ENCODE assay signal across 10 cellular contexts in genomic region chr15:37046876-37047614, GRCh38. TPM values are rescaled to one million over a fixed set of nuclear protein-coding genes. Genes with fewer than 3 reads are reported as not detected.
A peak's percentile ranks its signal among the peaks of the same experiment; 100 is the strongest.
DNase-seq lines count a peak whose midpoint lies in the region; ATAC-seq and TF ChIP-seq lines count a peak whose summit lies in the region.
"Had no signal": no experiment of that assay in that cellular context is flagged by ENCODE, and none has a peak within 500 bp of the region (broad histone marks: within the 10 kb centered on the region; RNA-seq: fewer than 3 reads in every experiment).

No MANE protein-coding gene starts in this region.

- 0 out of 2 replicates have a peak overlapping the region, but pooled peaks have one; percentile 8 for H3K4me2 ChIP-seq in GM23338

- no peaks in the 10 kb centered on the region for H3K27me3 ChIP-seq in GM23338 (ENCODE audit: insufficient read depth)
- no peaks in the 10 kb centered on the region for H3K27me3 ChIP-seq in left ventricle myocardium inferior (ENCODE audit: low read depth)

- H3K36me3 ChIP-seq in GM23338 (ENCODE audit: insufficient read depth): no peaks in the 10 kb centered on the region
- H3K36me3 ChIP-seq in left ventricle myocardium inferior: peaks cover 4% of the 10 kb centered on the region

- no peaks in the 10 kb centered on the region for H3K79me2 ChIP-seq in GM23338 (replicated peaks; ENCODE audit: insufficient read depth)

- no peaks in the 10 kb centered on the region for H3K9me3 ChIP-seq in left ventricle myocardium inferior (replicated peaks)

- peaks cover 7% of the 10 kb centered on the region for H3K27me3 Mint-ChIP-seq in GM23338 (ENCODE audit: insufficient read depth, low read depth, poor library complexity)
- H3K27me3 Mint-ChIP-seq in WTC11 (ENCODE audit: low read depth): no peaks in the 10 kb centered on the region; the same call in 1 of the 2 replicates
- no peaks in the 10 kb centered on the region for H3K27me3 Mint-ChIP-seq in stimulated activated memory B cell treated with anti-CD40 and anti-IgM and Interleukin-4, amounts not matched to agents 10 μg/mL and 1 μg/mL and 100 μg/mL, for 72 hours

- no peak overlapping the region for H3K4me3 ChIP-seq in GM23338
- no peak overlapping the region for H3K4me3 ChIP-seq in left ventricle myocardium inferior
- H3K4me3 ChIP-seq: SK-N-MC had no signal

- no peak overlapping the region for H3K27ac ChIP-seq in GM23338 (ENCODE audit: low read depth)
- peak overlapping the region; percentile 52 for H3K27ac ChIP-seq in left ventricle myocardium inferior (replicated peaks)
- H3K27ac ChIP-seq: SK-N-MC had no signal

- H3K4me1 ChIP-seq in GM23338 (ENCODE audit: insufficient read depth): peaks cover 28% of the 10 kb centered on the region
- peaks cover 35% of the 10 kb centered on the region for H3K4me1 ChIP-seq in left ventricle myocardium inferior

- no peaks in the 10 kb centered on the region for H3K9me2 ChIP-seq in GM23338 (ENCODE audit: insufficient read depth)

- CTCF ChIA-PET in WTC11 (lab: Charles Lee): interaction anchor here (1.4 kb wide), 2 partner anchors 11 to 49 kb away, joined by 4 to 6 read pairs; no protein-coding TSS in a partner anchor

- no peaks in the 10 kb centered on the region for H4K20me1 ChIP-seq in GM23338 (replicated peaks; ENCODE audit: insufficient read depth)

- intact Hi-C loops in left ventricle myocardium inferior (cut with micrococcal nuclease): no loop called here

- POLR2A ChIA-PET in WTC11 (lab: Charles Lee): interaction anchor here (1.5 kb wide), 1 partner anchor 49 kb away, joined by 3 read pairs; no protein-coding TSS in a partner anchor

- H3K9me3 Mint-ChIP-seq in GM23338: no peaks in the 10 kb centered on the region
- H3K9me3 Mint-ChIP-seq in WTC11: peaks cover 7% of the 10 kb centered on the region; the same call in 1 of the 2 replicates
- no peaks in the 10 kb centered on the region for H3K9me3 Mint-ChIP-seq in stimulated activated memory B cell treated with anti-CD40 and anti-IgM and Interleukin-4, amounts not matched to agents 10 μg/mL and 1 μg/mL and 100 μg/mL, for 72 hours

- peak; percentile 84 for DNase-seq in GM23338 (ENCODE audit: low spot score)
- no peak for DNase-seq in WTC11 (ENCODE audit: low spot score)
- DNase-seq in left ventricle myocardium inferior: no peak
- DNase-seq in omental fat pad (ENCODE audit: low spot score): no peak
- DNase-seq in G401 (ENCODE audit: low spot score): no peak
- DNase-seq in NCI-H128 (lab: John Stamatoyannopoulos, UW; ENCODE audit: unreplicated experiment): no peak
- no peak for DNase-seq in NCI-H526 (lab: John Stamatoyannopoulos, UW)
- DNase-seq: activated CD8-positive, alpha-beta T cell treated with anti-CD3 and anti-CD28 coated beads, Interleukin-2, amount 10 ng/mL, durations not matched to agents 7 days and 5 days had no signal

- TF ChIP-seq CTCF in GM23338 (conservative IDR thresholded peaks at IDR 0.05; ENCODE audit: low read depth in 2 of 2): no peak
- no peak for TF ChIP-seq CTCF in WTC11 (IDR thresholded peaks at IDR 0.05)
- TF ChIP-seq CTCF in left ventricle myocardium inferior (IDR thresholded peaks at IDR 0.05; ENCODE audit: borderline replicate concordance): no peak
- TF ChIP-seq CTCF in omental fat pad (IDR thresholded peaks at IDR 0.05): no peak

- no peaks in the 10 kb centered on the region for H3K36me3 Mint-ChIP-seq in GM23338 (ENCODE audit: low read depth)
- no peaks in the 10 kb centered on the region for H3K36me3 Mint-ChIP-seq in WTC11
- no peaks in the 10 kb centered on the region for H3K36me3 Mint-ChIP-seq in stimulated activated memory B cell treated with anti-CD40 and anti-IgM and Interleukin-4, amounts not matched to agents 10 μg/mL and 1 μg/mL and 100 μg/mL, for 72 hours

- H3K4me3 Mint-ChIP-seq in GM23338 (no peak overlapping the region), WTC11 (peak overlapping the region; percentile 32)
- H3K4me3 Mint-ChIP-seq in stimulated activated memory B cell treated with anti-CD40 and anti-IgM and Interleukin-4, amounts not matched to agents 10 μg/mL and 1 μg/mL and 100 μg/mL, for 72 hours: no peak overlapping the region
- H3K4me3 Mint-ChIP-seq: activated CD8-positive, alpha-beta T cell treated with anti-CD3 and anti-CD28 coated beads, Interleukin-2, amount 10 ng/mL, durations not matched to agents 7 days and 5 days had no signal

- ATAC-seq in GM23338 (peak; percentile 65), WTC11 (peak; percentile 80), omental fat pad (ENCODE audit: low FRiP score) (peak; percentile 95)
- ATAC-seq in stimulated activated memory B cell treated with anti-CD40 and anti-IgM and Interleukin-4, amounts not matched to agents 10 μg/mL and 1 μg/mL and 100 μg/mL, for 72 hours: no peak
- ATAC-seq: activated CD8-positive, alpha-beta T cell treated with anti-CD3 and anti-CD28 coated beads, Interleukin-2, amount 10 ng/mL, durations not matched to agents 7 days and 5 days had no signal

- H3K4me1 Mint-ChIP-seq in GM23338: peaks cover 37% of the 10 kb centered on the region
- H3K4me1 Mint-ChIP-seq in WTC11: peaks cover 40% of the 10 kb centered on the region
- H3K4me1 Mint-ChIP-seq in stimulated activated memory B cell treated with anti-CD40 and anti-IgM and Interleukin-4, amounts not matched to agents 10 μg/mL and 1 μg/mL and 100 μg/mL, for 72 hours: no peaks in the 10 kb centered on the region

- in situ Hi-C loops in G401 (cut with HindIII; ENCODE audit: low sequenced_read_pairs): no loop called here

- H3K27ac Mint-ChIP-seq in GM23338 (no peak overlapping the region), WTC11 (peak overlapping the region; percentile 51; the same call in 1 of the 2 replicates)
- no peak overlapping the region for H3K27ac Mint-ChIP-seq in stimulated activated memory B cell treated with anti-CD40 and anti-IgM and Interleukin-4, amounts not matched to agents 10 μg/mL and 1 μg/mL and 100 μg/mL, for 72 hours
- H3K27ac Mint-ChIP-seq: activated CD8-positive, alpha-beta T cell treated with anti-CD3 and anti-CD28 coated beads, Interleukin-2, amount 10 ng/mL, durations not matched to agents 7 days and 5 days had no signal

- peaks cover 5% of the 10 kb centered on the region; the same call in 1 of the 2 replicates for H3F3A ChIP-seq in GM23338 (replicated peaks; ENCODE audit: low read depth)

- H2AFZ ChIP-seq in GM23338: no peak overlapping the region

TF ChIP-seq in WTC11, 78 proteins besides CTCF, POLR2A, EP300 and RAD21 (continues in another document):
- TF ChIP-seq ZNF317 (CRISPR knock-in tag; IDR thresholded peaks at IDR 0.05; ENCODE audit: borderline replicate concordance, low read depth) (no peak), FOXK1 (CRISPR knock-in tag; IDR thresholded peaks at IDR 0.05) (no peak), TP53 (CRISPR knock-in tag; IDR thresholded peaks at IDR 0.05) (no peak), ZNF532 (CRISPR knock-in tag; IDR thresholded peaks at IDR 0.05; ENCODE audit: borderline replicate concordance) (no peak), CDX4 (CRISPR knock-in tag; IDR thresholded peaks at IDR 0.05; ENCODE audit: borderline replicate concordance) (no peak), MAX (CRISPR knock-in tag; IDR thresholded peaks at IDR 0.05) (no peak), ATF1 (CRISPR knock-in tag; IDR thresholded peaks at IDR 0.05) (no peak), NFATC4 (CRISPR knock-in tag; IDR thresholded peaks at IDR 0.05) (no peak), ZNF219 (CRISPR knock-in tag; IDR thresholded peaks at IDR 0.05; ENCODE audit: borderline replicate concordance) (no peak), NR2C2 (CRISPR knock-in tag; IDR thresholded peaks at IDR 0.05) (no peak), PRRX2 (CRISPR knock-in tag; IDR thresholded peaks at IDR 0.05) (no peak)

RNA-seq across cellular contexts. Expression of gene MEIS2, which starts 53.3 kb away (rescaled TPM):
- not detected in 2 replicates for total RNA-seq in GM23338 (2014; rRNA removed; shearing (Covaris generic))
- 0.16 and 0.27 TPM in 2 replicates for polyA plus RNA-seq in GM23338 (2016; fragmentation: Nextera tagmentation; extraction: Ambion mirVana)
- total RNA-seq in WTC11 (2021) (0.30 to 1.2 TPM (median 0.57 TPM) in 3 replicates), left ventricle myocardium inferior (36.0 TPM), omental fat pad (10 to 100 TPM; 28.3 to 87.5 (median 42.2) TPM)
- 80.4 and 103 TPM in 2 replicates for total RNA-seq in G401 (2014; rRNA removed; shearing (Covaris generic))
- total RNA-seq: activated CD8-positive, alpha-beta T cell treated with anti-CD3 and anti-CD28 coated beads, Interleukin-2, amount 10 ng/mL, durations not matched to agents 7 days and 5 days had no signal

Comparison
In these comparisons a context has a peak if more than half of its experiments do, and no peak if none do; other contexts are left out.
1. RNA of gene MEIS2, which starts 53.3 kb away (total RNA-seq): 80.4 to 103 TPM in G401, 28.3 to 87.5 TPM in omental fat pad and 36.0 TPM in left ventricle myocardium inferior (single experiment); 0.30 to 1.2 TPM in WTC11 and not detected in GM23338; every median in the first group is over 10 times any median in the second.